ENCODE assay signal across 16 cellular contexts in genomic region chr11:73359341-73359740, GRCh38. TPM values are rescaled to one million over a fixed set of nuclear protein-coding genes. Genes with fewer than 3 reads are reported as not detected.
DNase-seq lines count a peak whose midpoint lies in the region; ATAC-seq and TF ChIP-seq lines count a peak whose summit lies in the region.
"Had no signal": no experiment of that assay in that cellular context is flagged by ENCODE, and none has a peak within 500 bp of the region (broad histone marks: within the 10 kb centered on the region; RNA-seq: fewer than 3 reads in every experiment).

No MANE protein-coding gene starts in this region.

- H3K23ac ChIP-seq in mesenchymal stem cell (ENCODE audit: low read length in 2 of 2) = peak overlapping the region in 1 of 2 experiments; percentile 14

- no peak overlapping the region for H4K8ac ChIP-seq in mesenchymal stem cell (ENCODE audit: low read length)

- ATAC-seq in HG03439 (IDR thresholded peaks at IDR 0.05; ENCODE audit: unreplicated experiment) = no peak
- ATAC-seq: HCT116 had no signal

- peaks cover 26% of the 10 kb centered on the region for H3K36me3 Mint-ChIP-seq in HFFc6 (ENCODE audit: low read depth)

- DNase-seq in HFFc6 (no peak), coronary artery (ENCODE audit: low spot score) (peak; percentile 88), mesenchymal stem cell (no peak), activated gamma-delta T cell (lab: John Stamatoyannopoulos, UW) (no peak)
- no peak for DNase-seq in central memory CD4-positive, alpha-beta T cell
- DNase-seq in activated naive CD4-positive, alpha-beta T cell treated with anti-CD3 and anti-CD28 coated beads, Interleukin-2, amount 50 U/mL, for 16 hours = no peak
- DNase-seq: activated CD4-positive, CD25-positive, alpha-beta regulatory T cell treated with anti-CD3 and anti-CD28 coated beads, Interleukin-2, amount 50 U/mL, for 72 hours; activated T-cell treated with anti-CD3 and anti-CD28 coated beads, Interleukin-2, amount 50 U/mL, for 1 hour; CD4-positive, alpha-beta T cell; NCI-H1930; NCI-H524 treated with DMSO at 0.1 percent for 48 hours; Peyer's patch had no signal

- no peak overlapping the region for H3K4me3 Mint-ChIP-seq in HFFc6
- H3K4me3 Mint-ChIP-seq: CD4-positive, alpha-beta T cell had no signal

- no peak overlapping the region for H2BK5ac ChIP-seq in mesenchymal stem cell (ENCODE audit: low read depth, low read length, poor library complexity, severe bottlenecking)

- H3K9ac ChIP-seq in mesenchymal stem cell (ENCODE audit: low read length) = peak overlapping the region; percentile 85

- H3K18ac ChIP-seq in mesenchymal stem cell (ENCODE audit: low read depth in 1 of 2, low read length in 2 of 2) = no peak overlapping the region

- no peak overlapping the region for H3K4me2 ChIP-seq in mesenchymal stem cell (ENCODE audit: low read length, poor library complexity, severe bottlenecking)

- peak overlapping the region; percentile 76 to 79 for H3K27ac ChIP-seq in coronary artery
- H3K27ac ChIP-seq in mesenchymal stem cell (ENCODE audit: low read length, poor library complexity, severe bottlenecking) = no peak overlapping the region
- peak overlapping the region; percentile 19 for H3K27ac ChIP-seq in temporal lobe (ENCODE audit: low read depth, low read length)
- H3K27ac ChIP-seq: Peyer's patch had no signal

- no peaks in the 10 kb centered on the region for H3K9me3 Mint-ChIP-seq in HFFc6
- H3K9me3 Mint-ChIP-seq: CD4-positive, alpha-beta T cell had no signal

- no peak overlapping the region for H3K14ac ChIP-seq in mesenchymal stem cell (ENCODE audit: low read length in 2 of 2)

- H2BK120ac ChIP-seq in mesenchymal stem cell (ENCODE audit: low read depth, low read length) = no peak overlapping the region

- no peak overlapping the region for H2BK15ac ChIP-seq in mesenchymal stem cell (ENCODE audit: low read depth, poor library complexity, severe bottlenecking)

- H4K91ac ChIP-seq in mesenchymal stem cell (ENCODE audit: low read length) = no peak overlapping the region

- peaks cover 17% of the 10 kb centered on the region for H3K4me1 Mint-ChIP-seq in HFFc6 (ENCODE audit: low read depth)

- peaks cover 85 to 92% of the 10 kb centered on the region in 2 experiments for H3K36me3 ChIP-seq in mesenchymal stem cell (ENCODE audit: control insufficient read depth in 1 of 2, insufficient read depth in 2 of 2, low read depth in 1 of 2, low read length in 2 of 2)

- H2BK12ac ChIP-seq in mesenchymal stem cell (ENCODE audit: low read length in 2 of 2) = no peak overlapping the region

- peak overlapping the region; percentile 64 for H3K27ac Mint-ChIP-seq in HFFc6
- H3K27ac Mint-ChIP-seq: CD4-positive, alpha-beta T cell had no signal

- H3K27me3 ChIP-seq in mesenchymal stem cell (ENCODE audit: control insufficient read depth in 1 of 2, insufficient read depth in 1 of 2, low read length in 2 of 2) = no peaks in the 10 kb centered on the region
- H3K27me3 ChIP-seq: Peyer's patch had no signal

- H3K4me3 ChIP-seq in coronary artery (peak overlapping the region; percentile 18), mesenchymal stem cell (ENCODE audit: insufficient read depth in 1 of 2, low read depth in 1 of 2, low read length in 2 of 2) (peak overlapping the region in 1 of 2 experiments; percentile 56)
- H3K4me3 ChIP-seq: Peyer's patch had no signal

- H3K9me3 ChIP-seq in mesenchymal stem cell (ENCODE audit: control insufficient read depth, low read length) = no peaks in the 10 kb centered on the region
- H3K9me3 ChIP-seq: Peyer's patch had no signal

- H2AK5ac ChIP-seq in mesenchymal stem cell (ENCODE audit: low read length, severe bottlenecking) = no peak overlapping the region

- H3K4me1 ChIP-seq in mesenchymal stem cell (ENCODE audit: control insufficient read depth, insufficient read depth, low read depth, low read length) = no peaks in the 10 kb centered on the region
- H3K4me1 ChIP-seq: Peyer's patch had no signal

- H3K79me1 ChIP-seq in mesenchymal stem cell (replicated peaks; ENCODE audit: low read length, poor library complexity, severe bottlenecking) = peaks cover 13% of the 10 kb centered on the region

- no peak overlapping the region for H3K4ac ChIP-seq in mesenchymal stem cell (ENCODE audit: low read depth in 1 of 2, low read length in 2 of 2)

- TF ChIP-seq CTCF in HFFc6 (IDR thresholded peaks at IDR 0.05) = no peak
- no peak for TF ChIP-seq CTCF in coronary artery (IDR thresholded peaks at IDR 0.05)

- 90% methylated on average over 11 of the region's 11 CpGs for WGBS in mesenchymal stem cell

- peaks cover 11% of the 10 kb centered on the region for H3K27me3 Mint-ChIP-seq in HFFc6 (ENCODE audit: insufficient read depth)
- H3K27me3 Mint-ChIP-seq: CD4-positive, alpha-beta T cell had no signal

- H2AFZ ChIP-seq in mesenchymal stem cell (ENCODE audit: low read depth, low read length) = no peak overlapping the region

RNA-seq across cellular contexts. Expression of gene RELT, which starts 16.9 kb away (rescaled TPM):
- total RNA-seq in HFFc6 (2021; fragmentation: NEBNext Ultra II Directional; extraction: Animal tissue kit (Norgen Biotek cat#: 25700)) = 1 to 10 TPM; 6.2 to 7.7 (median 7.0) TPM
- polyA plus RNA-seq in mesenchymal stem cell (2013, experiment 1 of 2) = 2.6 TPM
- 3.0 TPM for polyA plus RNA-seq in mesenchymal stem cell (2013, experiment 2 of 2)
- 1.5 TPM for total RNA-seq in temporal lobe

RNA-seq across cellular contexts. Expression of gene ARHGEF17, which starts 51.3 kb away (rescaled TPM):
- total RNA-seq in HFFc6 (2021; fragmentation: NEBNext Ultra II Directional; extraction: Animal tissue kit (Norgen Biotek cat#: 25700)) = 100 to 1,000 TPM in 2 of 6 experiments, 10 to 100 TPM in 4; 84.6 to 112 (median 92.1) TPM
- polyA plus RNA-seq in mesenchymal stem cell (2013, experiment 1 of 2) = 69.6 TPM
- polyA plus RNA-seq in mesenchymal stem cell (2013, experiment 2 of 2) = 65.7 TPM
- 17.9 TPM for total RNA-seq in temporal lobe
- total RNA-seq: CD4-positive, alpha-beta T cell; T-helper 1 cell treated with Interleukin-12 subunit alpha and Interleukin-12 subunit beta and Interleukin-4 antibody, amounts not matched to agents 30 ng/mL and 1 ng/mL, for 36 hours had no signal
